Comparison of ENCODE assay signal across 10 cellular contexts in genomic region chr3:184333700-184334099, GRCh38. TPM values are rescaled to one million over a fixed set of nuclear protein-coding genes. Genes with fewer than 3 reads are reported as not detected.
DNase-seq lines count a peak whose midpoint lies in the region; ATAC-seq and TF ChIP-seq lines count a peak whose summit lies in the region.
"Had no signal": no experiment of that assay in that cellular context is flagged by ENCODE, and none has a peak within 500 bp of the region (broad histone marks: within the 10 kb centered on the region; RNA-seq: fewer than 3 reads in every experiment).

No MANE protein-coding gene starts in this region.

- no peak for TF ChIP-seq EP300 in suprapubic skin (IDR thresholded peaks at IDR 0.05)

- H3K27ac Mint-ChIP-seq in activated T-cell treated with anti-CD3 and anti-CD28 coated beads, Interleukin-2, amount 50 U/mL, for 72 hours = peak overlapping the region; percentile 92
- peak overlapping the region; percentile 96 for H3K27ac Mint-ChIP-seq in activated naive CD8-positive, alpha-beta T cell
- peak overlapping the region; percentile 52 for H3K27ac Mint-ChIP-seq in memory B cell

- no peak for ATAC-seq in activated T-cell treated with anti-CD3 and anti-CD28 coated beads, Interleukin-2, amount 50 U/mL, for 72 hours (replicated peaks in 1 of 2)
- no peak for ATAC-seq in memory B cell (ENCODE audit: low read depth)
- ATAC-seq: right cardiac atrium had no signal

- H3K9me3 Mint-ChIP-seq in activated T-cell treated with anti-CD3 and anti-CD28 coated beads, Interleukin-2, amount 50 U/mL, for 72 hours = no peaks in the 10 kb centered on the region
- no peaks in the 10 kb centered on the region for H3K9me3 Mint-ChIP-seq in activated naive CD8-positive, alpha-beta T cell (ENCODE audit: low read depth)
- no peaks in the 10 kb centered on the region for H3K9me3 Mint-ChIP-seq in memory B cell

- no peaks in the 10 kb centered on the region for H3K9me3 ChIP-seq in suprapubic skin

- DNase-seq in activated T-cell treated with anti-CD3 and anti-CD28 coated beads, Interleukin-2, amount 50 U/mL, for 72 hours = no peak
- no peak for DNase-seq in activated T-cell treated with anti-CD3 and anti-CD28 coated beads, Interleukin-2, amount 50 U/mL, for 1 hour
- no peak for DNase-seq in memory B cell (ENCODE audit: low spot score in 2 of 2)
- no peak for DNase-seq in suprapubic skin (ENCODE audit: low spot score in 2 of 2)
- no peak for DNase-seq in activated effector memory CD4-positive, alpha-beta T cell treated with anti-CD3 and anti-CD28 coated beads, Interleukin-2, amount 50 U/mL, for 16 hours
- no peak for DNase-seq in NCI-H446 treated with DMSO at 0.1 percent for 48 hours (lab: John Stamatoyannopoulos, UW)
- no peak for DNase-seq in dedifferentiated amniotic fluid mesenchymal stem cell (ENCODE audit: extremely low spot score)
- DNase-seq: NCI-H146 had no signal

- H3K36me3 Mint-ChIP-seq in activated T-cell treated with anti-CD3 and anti-CD28 coated beads, Interleukin-2, amount 50 U/mL, for 72 hours (ENCODE audit: insufficient read depth in 2 of 2) = peaks cover 19 to 31% of the 10 kb centered on the region in 2 donors
- peaks cover 7% of the 10 kb centered on the region for H3K36me3 Mint-ChIP-seq in activated naive CD8-positive, alpha-beta T cell
- H3K36me3 Mint-ChIP-seq in memory B cell = peaks cover 19% of the 10 kb centered on the region

- no peak for TF ChIP-seq CTCF in suprapubic skin (IDR thresholded peaks at IDR 0.05)

- TF ChIP-seq POLR2A in suprapubic skin (IDR thresholded peaks at IDR 0.05) = no peak

- peaks cover 64% of the 10 kb centered on the region for H3K36me3 ChIP-seq in suprapubic skin

- H3K27me3 Mint-ChIP-seq in activated T-cell treated with anti-CD3 and anti-CD28 coated beads, Interleukin-2, amount 50 U/mL, for 72 hours (ENCODE audit: low read depth) = no peaks in the 10 kb centered on the region
- H3K27me3 Mint-ChIP-seq in activated naive CD8-positive, alpha-beta T cell = no peaks in the 10 kb centered on the region
- peaks cover 6% of the 10 kb centered on the region for H3K27me3 Mint-ChIP-seq in memory B cell

- H3K27ac ChIP-seq in suprapubic skin = peak overlapping the region; percentile 46

- H3K4me3 Mint-ChIP-seq in activated T-cell treated with anti-CD3 and anti-CD28 coated beads, Interleukin-2, amount 50 U/mL, for 72 hours = peak overlapping the region; percentile 12 to 19
- peak overlapping the region; percentile 80 for H3K4me3 Mint-ChIP-seq in activated naive CD8-positive, alpha-beta T cell
- H3K4me3 Mint-ChIP-seq in memory B cell = no peak overlapping the region

- H3K4me3 ChIP-seq in suprapubic skin = no peak overlapping the region

- WGBS in suprapubic skin = 82% methylated on average over 2 of the region's 3 CpGs

- peaks cover 80% of the 10 kb centered on the region for H3K4me1 Mint-ChIP-seq in activated T-cell treated with anti-CD3 and anti-CD28 coated beads, Interleukin-2, amount 50 U/mL, for 72 hours (ENCODE audit: low read depth)
- H3K4me1 Mint-ChIP-seq in activated naive CD8-positive, alpha-beta T cell (ENCODE audit: low read depth) = peaks cover 52% of the 10 kb centered on the region
- peaks cover 13% of the 10 kb centered on the region for H3K4me1 Mint-ChIP-seq in memory B cell

- peaks cover 49% of the 10 kb centered on the region for H3K4me1 ChIP-seq in suprapubic skin

- H3K27me3 ChIP-seq in suprapubic skin = no peaks in the 10 kb centered on the region

RNA-seq across cellular contexts. Expression of gene FAM131A, which starts 3.7 kb away (rescaled TPM):
- 1 to 10 TPM; 6.6 to 7.6 TPM for total RNA-seq in activated T-cell treated with anti-CD3 and anti-CD28 coated beads, Interleukin-2, amount 50 U/mL, for 72 hours
- total RNA-seq in suprapubic skin = 10 to 100 TPM; 54.4 to 77.9 (median 65.3) TPM

RNA-seq across cellular contexts. Expression of gene EIF4G1, which starts 19.3 kb away (rescaled TPM):
- total RNA-seq in activated T-cell treated with anti-CD3 and anti-CD28 coated beads, Interleukin-2, amount 50 U/mL, for 72 hours = 100 to 1,000 TPM; 274 to 305 TPM
- total RNA-seq in suprapubic skin = 100 to 1,000 TPM; 382 to 463 (median 418) TPM

RNA-seq across cellular contexts. Expression of gene CLCN2, which starts 27.7 kb away (rescaled TPM):
- total RNA-seq in activated T-cell treated with anti-CD3 and anti-CD28 coated beads, Interleukin-2, amount 50 U/mL, for 72 hours = 1 to 10 TPM; 3.1 to 3.9 TPM
- 1 to 10 TPM; 2.1 to 7.9 (median 3.5) TPM for total RNA-seq in suprapubic skin

RNA-seq across cellular contexts. Expression of gene POLR2H, which starts 27.8 kb away (rescaled TPM):
- 10 to 100 TPM; 86.9 to 93.6 TPM for total RNA-seq in activated T-cell treated with anti-CD3 and anti-CD28 coated beads, Interleukin-2, amount 50 U/mL, for 72 hours
- total RNA-seq in suprapubic skin = 100 to 1,000 TPM in 1 of 4 donors, 10 to 100 TPM in 3; 42.4 to 116 (median 66.2) TPM

RNA-seq across cellular contexts. Expression of gene PSMD2, which starts 34.7 kb away (rescaled TPM):
- 100 to 1,000 TPM; 169 to 184 TPM for total RNA-seq in activated T-cell treated with anti-CD3 and anti-CD28 coated beads, Interleukin-2, amount 50 U/mL, for 72 hours
- 100 to 1,000 TPM; 118 to 221 (median 197) TPM for total RNA-seq in suprapubic skin

Comparison
In these comparisons a context has a peak if more than half of its experiments do, and no peak if none do; other contexts are left out.
1. RNA of gene FAM131A, which starts 3.7 kb away (total RNA-seq): 54.4 to 77.9 TPM in suprapubic skin; 6.6 to 7.6 TPM in activated T-cell treated with anti-CD3 and anti-CD28 coated beads, Interleukin-2, amount 50 U/mL, for 72 hours; every median in the first group is over 4 times any median in the second.
2. Peak in every context shown above with its lines, with median percentiles within 50 percentile points of each other: H3K27ac Mint-ChIP-seq.